1 cellular context compared by ENCODE assay signal in the genomic region with DNA sequence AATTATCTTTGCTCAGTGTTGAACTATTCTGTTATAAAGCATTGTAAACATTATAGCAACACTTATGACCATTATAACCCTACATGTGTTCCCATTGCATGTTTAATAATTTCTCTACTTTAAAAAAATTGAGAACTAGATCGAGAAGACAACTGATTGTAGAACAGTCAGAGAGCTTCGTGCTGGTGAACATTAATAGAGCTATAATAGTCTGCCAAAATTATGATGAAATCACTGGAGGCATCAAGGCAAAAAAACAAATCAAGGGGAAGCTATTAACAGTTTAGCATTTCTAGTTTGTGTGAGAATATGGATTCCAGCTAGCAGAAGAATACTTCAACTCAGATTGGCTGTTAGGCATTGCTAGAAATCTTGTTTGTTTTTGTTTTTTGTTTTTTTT.
TF ChIP-seq lines count a peak whose summit lies in the region.

No MANE protein-coding gene starts in this region.

TF ChIP-seq in liver, 16 proteins besides CTCF, POLR2A, EP300 and RAD21 (continued from another document):
- no peak for TF ChIP-seq REST (IDR thresholded peaks at IDR 0.05)
- TF ChIP-seq NR2F2 (IDR thresholded peaks at IDR 0.05): no peak
- TF ChIP-seq JUND (IDR thresholded peaks at IDR 0.05): no peak
- TF ChIP-seq FOXA2 (IDR thresholded peaks at IDR 0.05): no peak
- no peak for TF ChIP-seq TAF1 (conservative IDR thresholded peaks at IDR 0.05)
- TF ChIP-seq, protein P1, sequence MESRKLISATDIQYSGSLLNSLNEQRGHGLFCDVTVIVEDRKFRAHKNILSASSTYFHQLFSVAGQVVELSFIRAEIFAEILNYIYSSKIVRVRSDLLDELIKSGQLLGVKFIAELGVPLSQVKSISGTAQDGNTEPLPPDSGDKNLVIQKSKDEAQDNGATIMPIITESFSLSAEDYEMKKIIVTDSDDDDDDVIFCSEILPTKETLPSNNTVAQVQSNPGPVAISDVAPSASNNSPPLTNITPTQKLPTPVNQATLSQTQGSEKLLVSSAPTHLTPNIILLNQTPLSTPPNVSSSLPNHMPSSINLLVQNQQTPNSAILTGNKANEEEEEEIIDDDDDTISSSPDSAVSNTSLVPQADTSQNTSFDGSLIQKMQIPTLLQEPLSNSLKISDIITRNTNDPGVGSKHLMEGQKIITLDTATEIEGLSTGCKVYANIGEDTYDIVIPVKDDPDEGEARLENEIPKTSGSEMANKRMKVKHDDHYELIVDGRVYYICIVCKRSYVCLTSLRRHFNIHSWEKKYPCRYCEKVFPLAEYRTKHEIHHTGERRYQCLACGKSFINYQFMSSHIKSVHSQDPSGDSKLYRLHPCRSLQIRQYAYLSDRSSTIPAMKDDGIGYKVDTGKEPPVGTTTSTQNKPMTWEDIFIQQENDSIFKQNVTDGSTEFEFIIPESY (IDR thresholded peaks at IDR 0.05): no peak
- no peak for TF ChIP-seq EGR1 (IDR thresholded peaks at IDR 0.05; ENCODE audit: low read depth in 2 of 2)
